In genomic region chrX:102715967-102716366, GRCh38 we compare ENCODE assay signal across 1 cellular context.
TF ChIP-seq lines count a peak whose summit lies in the region.

No MANE protein-coding gene starts in this region.

TF ChIP-seq in IMR-90, 13 proteins besides CTCF, POLR2A, EP300 and RAD21:
- no peak for TF ChIP-seq RCOR1 (IDR thresholded peaks at IDR 0.05; ENCODE audit: insufficient replicate concordance, low read length)
- TF ChIP-seq MAZ (IDR thresholded peaks at IDR 0.05; ENCODE audit: borderline replicate concordance, low read depth, low read length): no peak
- no peak for TF ChIP-seq MXI1 (IDR thresholded peaks at IDR 0.05; ENCODE audit: borderline replicate concordance, low read depth, low read length)
- no peak for TF ChIP-seq MAFK (IDR thresholded peaks at IDR 0.05; ENCODE audit: low read depth, low read length)
- TF ChIP-seq USF2 (IDR thresholded peaks at IDR 0.05; ENCODE audit: low read depth, low read length): no peak
- no peak for TF ChIP-seq BHLHE40 (IDR thresholded peaks at IDR 0.05; ENCODE audit: low read depth, low read length)
